Comparison of ENCODE assay signal across 38 cellular contexts in the genomic region with DNA sequence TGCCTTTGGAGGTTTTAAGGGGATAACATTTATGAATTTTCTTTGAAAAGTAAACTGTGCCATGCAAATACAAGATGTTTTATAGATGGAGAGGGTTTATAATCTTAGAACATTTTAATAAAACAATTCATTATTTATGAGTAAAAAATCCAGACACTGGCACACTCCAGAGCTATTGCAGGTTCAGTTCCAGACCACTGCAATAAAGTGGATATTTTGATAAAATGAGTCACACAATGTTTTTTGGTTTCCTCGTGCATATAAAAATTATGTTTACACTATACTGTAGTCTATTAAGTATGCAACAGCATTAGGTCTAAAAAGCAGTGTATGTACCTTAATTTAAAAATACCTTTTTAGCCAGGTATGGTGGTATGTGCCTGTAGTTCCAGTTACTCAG.
"Had no signal": no experiment of that assay in that cellular context is flagged by ENCODE, and none has a peak within 500 bp of the region (broad histone marks: within the 10 kb centered on the region; RNA-seq: fewer than 3 reads in every experiment).

No MANE protein-coding gene starts in this region.

- H3K4me1 Mint-ChIP-seq: activated naive CD4-positive, alpha-beta T cell treated with anti-CD3 and anti-CD28 coated beads, Interleukin-2, amount 10 ng/mL, durations not matched to agents 7 days and 5 days; activated naive CD4-positive, alpha-beta T cell treated with anti-CD3 and anti-CD28 coated beads, Interleukin-2, amount 50 U/mL, for 24 hours; activated naive CD8-positive, alpha-beta T cell treated with anti-CD3 and anti-CD28 coated beads, Interleukin-2, amount 10 ng/mL, durations not matched to agents 7 days and 5 days; activated naive CD8-positive, alpha-beta T cell treated with anti-CD3 and anti-CD28 coated beads, Interleukin-2, amount 50 U/mL, for 24 hours; activated T-helper 17 cell treated with anti-CD3 and anti-CD28 coated beads, Interleukin-2, amount 50 U/mL, for 72 hours; central memory CD8-positive, alpha-beta T cell had no signal

- H3K27ac ChIP-seq: adrenal gland, ascending aorta, body of pancreas, brain microvascular endothelial cell, breast epithelium, cardiac muscle cell had no signal

- ATAC-seq: activated naive CD4-positive, alpha-beta T cell treated with anti-CD3 and anti-CD28 coated beads, Interleukin-2, amount 50 U/mL, for 72 hours; activated naive CD8-positive, alpha-beta T cell treated with anti-CD3 and anti-CD28 coated beads, Interleukin-2, amount 50 U/mL, for 24 hours; activated T-cell treated with anti-CD3 and anti-CD28 coated beads, Interleukin-2, amount 50 U/mL, for 4 hours; activated T-cell treated with anti-CD3 and anti-CD28 coated beads, Interleukin-2, amount 50 U/mL, for 72 hours; activated T-helper 17 cell treated with anti-CD3 and anti-CD28 coated beads, Interleukin-2, amount 50 U/mL, for 72 hours; body of pancreas had no signal

- H3K36me3 ChIP-seq: adrenal gland, ascending aorta, brain microvascular endothelial cell, breast epithelium, cardiac muscle cell had no signal

- H3K4me1 ChIP-seq: adrenal gland, ascending aorta, body of pancreas, breast epithelium had no signal

- DNase-seq: activated effector memory CD4-positive, alpha-beta T cell treated with anti-CD3 and anti-CD28 coated beads, Interleukin-2, amount 50 U/mL, for 16 hours; activated effector memory CD4-positive, alpha-beta T cell treated with Interleukin-2 at 50 U/mL for 16 hours; activated gamma-delta T cell; activated gamma-delta T cell treated with Interleukin-2 at 50 U/mL for 16 hours; activated naive CD4-positive, alpha-beta T cell; activated naive CD4-positive, alpha-beta T cell treated with anti-CD3 and anti-CD28 coated beads for 36 hours; activated naive CD4-positive, alpha-beta T cell treated with anti-CD3 and anti-CD28 coated beads, Interleukin-2, amount 10 ng/mL, durations not matched to agents 7 days and 5 days; activated naive CD4-positive, alpha-beta T cell treated with anti-CD3 and anti-CD28 coated beads, Interleukin-2, amount 50 U/mL, for 16 hours; activated naive CD4-positive, alpha-beta T cell treated with Interleukin-2 at 50 U/mL for 16 hours; activated naive CD8-positive, alpha-beta T cell treated with anti-CD3 and anti-CD28 coated beads, Interleukin-2, amount 10 ng/mL, durations not matched to agents 7 days and 5 days; activated naive CD8-positive, alpha-beta T cell treated with anti-CD3 and anti-CD28 coated beads, Interleukin-2, amount 50 U/mL, for 24 hours; activated T-cell treated with anti-CD3 and anti-CD28 coated beads for 4 hours; activated T-cell treated with anti-CD3 and anti-CD28 coated beads, Interleukin-2, amount 50 U/mL, for 1 hour; activated T-cell treated with anti-CD3 and anti-CD28 coated beads, Interleukin-2, amount 50 U/mL, for 24 hours; activated T-cell treated with anti-CD3 and anti-CD28 coated beads, Interleukin-2, amount 50 U/mL, for 4 hours; activated T-cell treated with anti-CD3 and anti-CD28 coated beads, Interleukin-2, amount 50 U/mL, for 48 hours; activated T-cell treated with anti-CD3 and anti-CD28 coated beads, Interleukin-2, amount 50 U/mL, for 72 hours; adrenal gland; amniotic stem cell; amygdala; anterior cingulate cortex; aorta; body of pancreas; brain microvascular endothelial cell; caudate nucleus; central memory CD4-positive, alpha-beta T cell; cerebellar nuclear complex had no signal

- H3K27me3 ChIP-seq: adrenal gland, ascending aorta, body of pancreas, brain microvascular endothelial cell, cardiac muscle cell had no signal

- H3K27ac Mint-ChIP-seq: activated naive CD4-positive, alpha-beta T cell treated with anti-CD3 and anti-CD28 coated beads for 36 hours; activated naive CD4-positive, alpha-beta T cell treated with anti-CD3 and anti-CD28 coated beads, Interleukin-2, amount 10 ng/mL, durations not matched to agents 7 days and 5 days; activated naive CD4-positive, alpha-beta T cell treated with anti-CD3 and anti-CD28 coated beads, Interleukin-2, amount 50 U/mL, for 24 hours; activated naive CD4-positive, alpha-beta T cell treated with anti-CD3 and anti-CD28 coated beads, Interleukin-2, amount 50 U/mL, for 72 hours; activated naive CD8-positive, alpha-beta T cell; activated naive CD8-positive, alpha-beta T cell treated with anti-CD3 and anti-CD28 coated beads, Interleukin-2, amount 10 ng/mL, durations not matched to agents 7 days and 5 days; activated naive CD8-positive, alpha-beta T cell treated with anti-CD3 and anti-CD28 coated beads, Interleukin-2, amount 50 U/mL, for 24 hours; activated T-cell treated with anti-CD3 and anti-CD28 coated beads, Interleukin-2, amount 50 U/mL, for 24 hours; activated T-cell treated with anti-CD3 and anti-CD28 coated beads, Interleukin-2, amount 50 U/mL, for 72 hours; activated T-helper 1 cell treated with anti-CD3 and anti-CD28 coated beads, Interleukin-12 subunit alpha, Interleukin-12 subunit beta, Interleukin-2, Interleukin-4 antibody, amounts not matched to agents 30 ng/mL and 10 ng/mL and 1 ng/mL, durations not matched to agents 14 hours and 24 hours and 36 hours; activated T-helper 17 cell treated with anti-CD3 and anti-CD28 coated beads, Interleukin-2, amount 50 U/mL, for 72 hours; activated T-helper 2 cell treated with anti-CD3 and anti-CD28 coated beads, Interferon-gamma antibody, Interleukin-2, Interleukin-4, amounts not matched to agents 10 μg/mL and 5 μg/mL and 100 μg/mL, durations not matched to agents 14 hours and 24 hours and 36 hours had no signal

- H3K36me3 Mint-ChIP-seq: activated naive CD4-positive, alpha-beta T cell treated with anti-CD3 and anti-CD28 coated beads, Interleukin-2, amount 10 ng/mL, durations not matched to agents 7 days and 5 days; activated naive CD4-positive, alpha-beta T cell treated with anti-CD3 and anti-CD28 coated beads, Interleukin-2, amount 50 U/mL, for 24 hours; activated naive CD4-positive, alpha-beta T cell treated with anti-CD3 and anti-CD28 coated beads, Interleukin-2, amount 50 U/mL, for 72 hours; activated naive CD8-positive, alpha-beta T cell; activated naive CD8-positive, alpha-beta T cell treated with anti-CD3 and anti-CD28 coated beads, Interleukin-2, amount 10 ng/mL, durations not matched to agents 7 days and 5 days; brain had no signal

- H3K9me3 ChIP-seq: adrenal gland, body of pancreas, breast epithelium had no signal

- H3K9me3 Mint-ChIP-seq: activated naive CD4-positive, alpha-beta T cell treated with anti-CD3 and anti-CD28 coated beads for 36 hours; activated naive CD4-positive, alpha-beta T cell treated with anti-CD3 and anti-CD28 coated beads, Interleukin-2, amount 10 ng/mL, durations not matched to agents 7 days and 5 days; activated naive CD4-positive, alpha-beta T cell treated with anti-CD3 and anti-CD28 coated beads, Interleukin-2, amount 50 U/mL, for 24 hours; activated naive CD4-positive, alpha-beta T cell treated with anti-CD3 and anti-CD28 coated beads, Interleukin-2, amount 50 U/mL, for 72 hours; activated naive CD8-positive, alpha-beta T cell treated with anti-CD3 and anti-CD28 coated beads, Interleukin-2, amount 10 ng/mL, durations not matched to agents 7 days and 5 days; activated naive CD8-positive, alpha-beta T cell treated with anti-CD3 and anti-CD28 coated beads, Interleukin-2, amount 50 U/mL, for 24 hours; activated T-cell treated with anti-CD3 and anti-CD28 coated beads, Interleukin-2, amount 50 U/mL, for 24 hours; activated T-cell treated with anti-CD3 and anti-CD28 coated beads, Interleukin-2, amount 50 U/mL, for 4 hours; activated T-cell treated with anti-CD3 and anti-CD28 coated beads, Interleukin-2, amount 50 U/mL, for 72 hours; activated T-helper 1 cell treated with anti-CD3 and anti-CD28 coated beads, Interleukin-12 subunit alpha, Interleukin-12 subunit beta, Interleukin-2, Interleukin-4 antibody, amounts not matched to agents 30 ng/mL and 10 ng/mL and 1 ng/mL, durations not matched to agents 14 hours and 24 hours and 36 hours; activated T-helper 17 cell treated with anti-CD3 and anti-CD28 coated beads, Interleukin-2, amount 50 U/mL, for 72 hours; activated T-helper 2 cell treated with anti-CD3 and anti-CD28 coated beads, Interferon-gamma antibody, Interleukin-2, Interleukin-4, amounts not matched to agents 10 μg/mL and 5 μg/mL and 100 μg/mL, durations not matched to agents 14 hours and 24 hours and 36 hours; central memory CD8-positive, alpha-beta T cell had no signal

- H3K4me3 ChIP-seq: adrenal gland, ascending aorta, body of pancreas, breast epithelium, cardiac muscle cell had no signal

- H3K4me3 Mint-ChIP-seq: activated naive CD4-positive, alpha-beta T cell treated with anti-CD3 and anti-CD28 coated beads for 36 hours; activated naive CD4-positive, alpha-beta T cell treated with anti-CD3 and anti-CD28 coated beads, Interleukin-2, amount 10 ng/mL, durations not matched to agents 7 days and 5 days; activated naive CD4-positive, alpha-beta T cell treated with anti-CD3 and anti-CD28 coated beads, Interleukin-2, amount 50 U/mL, for 24 hours; activated naive CD8-positive, alpha-beta T cell; activated naive CD8-positive, alpha-beta T cell treated with anti-CD3 and anti-CD28 coated beads, Interleukin-2, amount 10 ng/mL, durations not matched to agents 7 days and 5 days; activated naive CD8-positive, alpha-beta T cell treated with anti-CD3 and anti-CD28 coated beads, Interleukin-2, amount 50 U/mL, for 24 hours; activated T-cell treated with anti-CD3 and anti-CD28 coated beads, Interleukin-2, amount 50 U/mL, for 24 hours; activated T-cell treated with anti-CD3 and anti-CD28 coated beads, Interleukin-2, amount 50 U/mL, for 4 hours; activated T-cell treated with anti-CD3 and anti-CD28 coated beads, Interleukin-2, amount 50 U/mL, for 72 hours; activated T-helper 1 cell treated with anti-CD3 and anti-CD28 coated beads, Interleukin-12 subunit alpha, Interleukin-12 subunit beta, Interleukin-2, Interleukin-4 antibody, amounts not matched to agents 30 ng/mL and 10 ng/mL and 1 ng/mL, durations not matched to agents 14 hours and 24 hours and 36 hours; activated T-helper 17 cell treated with anti-CD3 and anti-CD28 coated beads, Interleukin-2, amount 50 U/mL, for 72 hours; brain; central memory CD8-positive, alpha-beta T cell had no signal
